In genomic region chr20:4898282-4898681, GRCh38 we compare ENCODE assay signal across 8 cellular contexts.
DNase-seq lines count a peak whose midpoint lies in the region; ATAC-seq and TF ChIP-seq lines count a peak whose summit lies in the region.

No MANE protein-coding gene starts in this region.

- no peak for TF ChIP-seq CTCF in foreskin fibroblast (IDR thresholded peaks at IDR 0.05; ENCODE audit: low read depth, low read length)
- TF ChIP-seq CTCF in natural killer cell (IDR thresholded peaks at IDR 0.05), result no peak

- no peaks in the 10 kb centered on the region for H3K27me3 ChIP-seq in SJCRH30

- H3K4me3 ChIP-seq in SJCRH30, result no peak overlapping the region
- no peak overlapping the region for H3K4me3 ChIP-seq in foreskin fibroblast (ENCODE audit: low read depth in 1 of 2, low read length in 2 of 2)

- DNase-seq in EH (ENCODE audit: low read depth), result peak; percentile 67
- peak; percentile 50 to 55 for DNase-seq in SJCRH30
- DNase-seq in foreskin fibroblast, result peak; percentile 38 to 80
- peak; percentile 90 for DNase-seq in posterior vena cava (ENCODE audit: low spot score)
- no peak for DNase-seq in T-helper 2 cell treated with Interferon-gamma antibody and Interleukin-4, amounts not matched to agents 5 μg/mL and 100 μg/mL, for 36 hours (ENCODE audit: low spot score)
- DNase-seq in natural killer cell, result no peak

- no peaks in the 10 kb centered on the region for H3K36me3 ChIP-seq in SJCRH30

- intact Hi-C loops in posterior vena cava (cut with DNase I), result no loop called here
- intact Hi-C loops in natural killer cell (cut with micrococcal nuclease), result no loop called here

- no peak for ATAC-seq in HG03196 (IDR thresholded peaks at IDR 0.05; ENCODE audit: unreplicated experiment)
- ATAC-seq in HG03280 (IDR thresholded peaks at IDR 0.05; ENCODE audit: unreplicated experiment), result no peak
- ATAC-seq in natural killer cell, result no peak

- H3K4me1 ChIP-seq in SJCRH30, result no peaks in the 10 kb centered on the region

- H3K27ac ChIP-seq in SJCRH30, result no peak overlapping the region

- peaks cover 6% of the 10 kb centered on the region for H3K36me3 Mint-ChIP-seq in T-helper 2 cell treated with Interferon-gamma antibody and Interleukin-4, amounts not matched to agents 5 μg/mL and 100 μg/mL, for 36 hours (ENCODE audit: low read depth)
- H3K36me3 Mint-ChIP-seq in natural killer cell, result peaks cover 8% of the 10 kb centered on the region

- no peaks in the 10 kb centered on the region for H3K27me3 Mint-ChIP-seq in T-helper 2 cell treated with Interferon-gamma antibody and Interleukin-4, amounts not matched to agents 5 μg/mL and 100 μg/mL, for 36 hours (ENCODE audit: low read depth)
- no peaks in the 10 kb centered on the region for H3K27me3 Mint-ChIP-seq in natural killer cell (ENCODE audit: low read depth in 2 of 2)

- H3K9me3 ChIP-seq in SJCRH30 (replicated peaks), result no peaks in the 10 kb centered on the region

- H3K4me1 Mint-ChIP-seq in T-helper 2 cell treated with Interferon-gamma antibody and Interleukin-4, amounts not matched to agents 5 μg/mL and 100 μg/mL, for 36 hours (ENCODE audit: low read depth), result peaks cover 3% of the 10 kb centered on the region
- peaks cover 34 to 45% of the 10 kb centered on the region in 2 donors for H3K4me1 Mint-ChIP-seq in natural killer cell

- no peak overlapping the region for H3K27ac Mint-ChIP-seq in T-helper 2 cell treated with Interferon-gamma antibody and Interleukin-4, amounts not matched to agents 5 μg/mL and 100 μg/mL, for 36 hours
- peak overlapping the region in 1 of 2 donors; percentile 40 for H3K27ac Mint-ChIP-seq in natural killer cell

- no peaks in the 10 kb centered on the region for H3K9me3 Mint-ChIP-seq in T-helper 2 cell treated with Interferon-gamma antibody and Interleukin-4, amounts not matched to agents 5 μg/mL and 100 μg/mL, for 36 hours
- H3K9me3 Mint-ChIP-seq in natural killer cell, result no peaks in the 10 kb centered on the region

- H3K4me3 Mint-ChIP-seq in T-helper 2 cell treated with Interferon-gamma antibody and Interleukin-4, amounts not matched to agents 5 μg/mL and 100 μg/mL, for 36 hours, result no peak overlapping the region
- no peak overlapping the region for H3K4me3 Mint-ChIP-seq in natural killer cell

Comparison
In these comparisons a context has a peak if more than half of its experiments do, and no peak if none do; other contexts are left out.
1. DNase-seq: peak in EH (single experiment), SJCRH30 (2 of 2), foreskin fibroblast (2 of 2) and posterior vena cava (single experiment); none in T-helper 2 cell treated with Interferon-gamma antibody and Interleukin-4, amounts not matched to agents 5 μg/mL and 100 μg/mL, for 36 hours (single experiment) and natural killer cell (single experiment).